Comparison of ENCODE assay signal across 10 cellular contexts in genomic region chr4:134470544-134470943, GRCh38.
DNase-seq lines count a peak whose midpoint lies in the region; ATAC-seq and TF ChIP-seq lines count a peak whose summit lies in the region.
"Had no signal": no experiment of that assay in that cellular context is flagged by ENCODE, and none has a peak within 500 bp of the region (broad histone marks: within the 10 kb centered on the region; RNA-seq: fewer than 3 reads in every experiment).

No MANE protein-coding gene starts in this region.

- H3K4me1 ChIP-seq in Loucy (ENCODE audit: insufficient read depth, low read length, poor library complexity, severe bottlenecking) (no peaks in the 10 kb centered on the region), mesendoderm (ENCODE audit: control insufficient read depth, low read depth, low read length) (no peaks in the 10 kb centered on the region)

- no peak overlapping the region for H3K27ac Mint-ChIP-seq in activated CD8-positive, alpha-beta memory T cell treated with anti-CD3 and anti-CD28 coated beads, Interleukin-2, amount 10 ng/mL, durations not matched to agents 7 days and 5 days
- no peak overlapping the region for H3K27ac Mint-ChIP-seq in activated CD4-positive, alpha-beta memory T cell treated with anti-CD3 and anti-CD28 coated beads, Interleukin-2, amount 10 ng/mL, durations not matched to agents 7 days and 5 days
- H3K27ac Mint-ChIP-seq: activated CD4-positive, alpha-beta memory T cell treated with anti-CD3 and anti-CD28 coated beads for 36 hours had no signal

- POLR2A ChIA-PET in activated CD4-positive, alpha-beta memory T cell treated with anti-CD3 and anti-CD28 coated beads, Interleukin-2, amount 10 ng/mL, durations not matched to agents 7 days and 5 days (lab: Charles Lee), result no interaction called here

- H4K8ac ChIP-seq in mesendoderm (ENCODE audit: low read depth, low read length), result no peak overlapping the region

- in situ Hi-C loops in brain microvascular endothelial cell (cut with HindIII; ENCODE audit: low pct_ligation_motif_present, low sequenced_read_pairs), result no loop called here

- H3K4me2 ChIP-seq in Loucy (ENCODE audit: low read depth, low read length, poor library complexity, severe bottlenecking) (no peak overlapping the region), mesendoderm (ENCODE audit: low read length) (no peak overlapping the region)

- H3K4ac ChIP-seq in mesendoderm (ENCODE audit: low read depth, low read length), result no peak overlapping the region

- no peak overlapping the region for H2BK120ac ChIP-seq in mesendoderm (ENCODE audit: low read depth, low read length)

- H3K27me3 Mint-ChIP-seq in activated CD8-positive, alpha-beta memory T cell treated with anti-CD3 and anti-CD28 coated beads, Interleukin-2, amount 10 ng/mL, durations not matched to agents 7 days and 5 days, result no peaks in the 10 kb centered on the region
- H3K27me3 Mint-ChIP-seq in activated CD4-positive, alpha-beta memory T cell treated with anti-CD3 and anti-CD28 coated beads, Interleukin-2, amount 10 ng/mL, durations not matched to agents 7 days and 5 days, result no peaks in the 10 kb centered on the region
- H3K27me3 Mint-ChIP-seq: activated CD4-positive, alpha-beta memory T cell treated with anti-CD3 and anti-CD28 coated beads for 36 hours had no signal

- H3K18ac ChIP-seq in mesendoderm (ENCODE audit: low read length), result no peak overlapping the region

- H4K20me1 ChIP-seq in Loucy (ENCODE audit: insufficient read depth, low read length, poor library complexity, severe bottlenecking), result no peaks in the 10 kb centered on the region

- WGBS in mesendoderm (ENCODE audit: extremely low coverage, insufficient coverage, low lambda C conversion rate), result no CpG with 5 or more reads among the region's 2 CpGs

- no peak for ATAC-seq in activated CD8-positive, alpha-beta memory T cell treated with anti-CD3 and anti-CD28 coated beads, Interleukin-2, amount 10 ng/mL, durations not matched to agents 7 days and 5 days

- H3K9ac ChIP-seq in Loucy (ENCODE audit: low read depth, low read length, poor library complexity, severe bottlenecking), result no peak overlapping the region
- no peak overlapping the region for H3K9ac ChIP-seq in mesendoderm (ENCODE audit: low read length)

- no peaks in the 10 kb centered on the region for H3K79me1 ChIP-seq in mesendoderm (ENCODE audit: low read length)

- no peak for DNase-seq in GM10266 (ENCODE audit: extremely low spot score)
- peak; percentile 18 for DNase-seq in brain microvascular endothelial cell
- DNase-seq in mesendoderm, result peak; percentile 85
- DNase-seq in activated CD8-positive, alpha-beta memory T cell treated with anti-CD3 and anti-CD28 coated beads, Interleukin-2, amount 10 ng/mL, durations not matched to agents 7 days and 5 days, result no peak
- no peak for DNase-seq in stimulated activated CD4-positive, alpha-beta T cell treated with anti-CD3 and anti-CD28 coated beads, Interleukin-2, amount 100 ng/mL, for 48 hours
- DNase-seq in NCI-H510A treated with DMSO at 0.1 percent for 48 hours (lab: John Stamatoyannopoulos, UW), result no peak
- DNase-seq in activated CD4-positive, alpha-beta memory T cell treated with anti-CD3 and anti-CD28 coated beads, Interleukin-2, amount 10 ng/mL, durations not matched to agents 7 days and 5 days, result no peak
- DNase-seq: activated CD4-positive, alpha-beta memory T cell treated with anti-CD3 and anti-CD28 coated beads for 36 hours; stimulated activated CD4-positive, alpha-beta T cell treated with anti-CD3 and anti-CD28 coated beads, Interleukin-12 subunit alpha, Interleukin-12 subunit beta, amount 100 ng/mL, for 4 hours had no signal

- no peak overlapping the region for H4K5ac ChIP-seq in mesendoderm (ENCODE audit: low read length)

- H3K9me3 ChIP-seq in Loucy (ENCODE audit: insufficient read depth, low read depth, low read length), result no peaks in the 10 kb centered on the region

- no peaks in the 10 kb centered on the region for H3K4me1 Mint-ChIP-seq in activated CD8-positive, alpha-beta memory T cell treated with anti-CD3 and anti-CD28 coated beads, Interleukin-2, amount 10 ng/mL, durations not matched to agents 7 days and 5 days
- no peaks in the 10 kb centered on the region for H3K4me1 Mint-ChIP-seq in activated CD4-positive, alpha-beta memory T cell treated with anti-CD3 and anti-CD28 coated beads, Interleukin-2, amount 10 ng/mL, durations not matched to agents 7 days and 5 days

- H3K9me3 Mint-ChIP-seq in activated CD8-positive, alpha-beta memory T cell treated with anti-CD3 and anti-CD28 coated beads, Interleukin-2, amount 10 ng/mL, durations not matched to agents 7 days and 5 days (ENCODE audit: low read depth), result peaks cover 3% of the 10 kb centered on the region
- peaks cover 2% of the 10 kb centered on the region for H3K9me3 Mint-ChIP-seq in activated CD4-positive, alpha-beta memory T cell treated with anti-CD3 and anti-CD28 coated beads, Interleukin-2, amount 10 ng/mL, durations not matched to agents 7 days and 5 days

- no peak overlapping the region for H3K56ac ChIP-seq in mesendoderm (ENCODE audit: low read length)

- H3K79me2 ChIP-seq in Loucy (ENCODE audit: insufficient read depth, low read length) (no peaks in the 10 kb centered on the region), mesendoderm (ENCODE audit: control insufficient read depth, insufficient read depth, low read length) (no peaks in the 10 kb centered on the region)

- H3K4me3 ChIP-seq in Loucy (ENCODE audit: low read length, poor library complexity, severe bottlenecking) (no peak overlapping the region), brain microvascular endothelial cell (ENCODE audit: low read depth, low read length) (no peak overlapping the region), mesendoderm (ENCODE audit: low read length) (no peak overlapping the region)

- H2AFZ ChIP-seq in Loucy (ENCODE audit: low read length), result no peak overlapping the region

- no peak overlapping the region for H3K23ac ChIP-seq in mesendoderm (ENCODE audit: low read length)

- H3K27ac ChIP-seq in brain microvascular endothelial cell (no peak overlapping the region), mesendoderm (ENCODE audit: low read depth, low read length) (no peak overlapping the region)

- H3K27me3 ChIP-seq in Loucy (ENCODE audit: insufficient read depth, low read length, poor library complexity, severe bottlenecking) (no peaks in the 10 kb centered on the region), brain microvascular endothelial cell (replicated peaks) (no peaks in the 10 kb centered on the region), mesendoderm (ENCODE audit: insufficient read depth, low read length, poor library complexity) (no peaks in the 10 kb centered on the region)

- no peak overlapping the region for H3K4me3 Mint-ChIP-seq in activated CD8-positive, alpha-beta memory T cell treated with anti-CD3 and anti-CD28 coated beads, Interleukin-2, amount 10 ng/mL, durations not matched to agents 7 days and 5 days
- H3K4me3 Mint-ChIP-seq in activated CD4-positive, alpha-beta memory T cell treated with anti-CD3 and anti-CD28 coated beads, Interleukin-2, amount 10 ng/mL, durations not matched to agents 7 days and 5 days, result no peak overlapping the region
- H3K4me3 Mint-ChIP-seq: activated CD4-positive, alpha-beta memory T cell treated with anti-CD3 and anti-CD28 coated beads for 36 hours had no signal

- no peaks in the 10 kb centered on the region for H3K36me3 Mint-ChIP-seq in activated CD8-positive, alpha-beta memory T cell treated with anti-CD3 and anti-CD28 coated beads, Interleukin-2, amount 10 ng/mL, durations not matched to agents 7 days and 5 days
- H3K36me3 Mint-ChIP-seq in activated CD4-positive, alpha-beta memory T cell treated with anti-CD3 and anti-CD28 coated beads, Interleukin-2, amount 10 ng/mL, durations not matched to agents 7 days and 5 days (ENCODE audit: low read depth), result no peaks in the 10 kb centered on the region
- H3K36me3 Mint-ChIP-seq: activated CD4-positive, alpha-beta memory T cell treated with anti-CD3 and anti-CD28 coated beads for 36 hours had no signal

- no peaks in the 10 kb centered on the region for H3K36me3 ChIP-seq in Loucy (ENCODE audit: insufficient read depth, low read length)
- no peaks in the 10 kb centered on the region for H3K36me3 ChIP-seq in brain microvascular endothelial cell (replicated peaks)
- H3K36me3 ChIP-seq in mesendoderm (ENCODE audit: control insufficient read depth, insufficient read depth, low read length), result no peaks in the 10 kb centered on the region

- CTCF ChIA-PET in activated CD8-positive, alpha-beta memory T cell treated with anti-CD3 and anti-CD28 coated beads, Interleukin-2, amount 10 ng/mL, durations not matched to agents 7 days and 5 days (lab: Charles Lee), result no interaction called here
- CTCF ChIA-PET in activated CD4-positive, alpha-beta memory T cell treated with anti-CD3 and anti-CD28 coated beads, Interleukin-2, amount 10 ng/mL, durations not matched to agents 7 days and 5 days (lab: Charles Lee), result no interaction called here

- no peaks in the 10 kb centered on the region for H3K9me2 ChIP-seq in Loucy (replicated peaks; ENCODE audit: low read depth, low read length)

- H2BK15ac ChIP-seq in mesendoderm (replicated peaks; ENCODE audit: low read depth), result no peak overlapping the region

- TF ChIP-seq CTCF in GM10266 (IDR thresholded peaks at IDR 0.05; ENCODE audit: control insufficient read depth, insufficient read depth, low read depth, missing control alignments), result peak; percentile 51
- TF ChIP-seq CTCF in Loucy (conservative IDR thresholded peaks at IDR 0.05; ENCODE audit: low read length), result peak; percentile 54
- peak; percentile 52 for TF ChIP-seq CTCF in brain microvascular endothelial cell (IDR thresholded peaks at IDR 0.05; ENCODE audit: low read depth, low read length, missing control alignments)

- H2BK5ac ChIP-seq in mesendoderm (ENCODE audit: low read length), result no peak overlapping the region

- H2AK5ac ChIP-seq in mesendoderm (ENCODE audit: low read length), result no peak overlapping the region

- no peaks in the 10 kb centered on the region for H3F3A ChIP-seq in Loucy (ENCODE audit: low read depth)

Comparison
In these comparisons a context has a peak if more than half of its experiments do, and no peak if none do; other contexts are left out.
1. DNase-seq: peak in brain microvascular endothelial cell (single experiment) and mesendoderm (single experiment); none in GM10266 (single experiment), activated CD8-positive, alpha-beta memory T cell treated with anti-CD3 and anti-CD28 coated beads, Interleukin-2, amount 10 ng/mL, durations not matched to agents 7 days and 5 days (single experiment), stimulated activated CD4-positive, alpha-beta T cell treated with anti-CD3 and anti-CD28 coated beads, Interleukin-2, amount 100 ng/mL, for 48 hours (0 of 2), NCI-H510A treated with DMSO at 0.1 percent for 48 hours (single experiment) and activated CD4-positive, alpha-beta memory T cell treated with anti-CD3 and anti-CD28 coated beads, Interleukin-2, amount 10 ng/mL, durations not matched to agents 7 days and 5 days (single experiment).
2. Peak in every context shown above with its lines, with median percentiles within 50 percentile points of each other: CTCF ChIP-seq.